ENCODE assay signal across 20 cellular contexts in genomic region chr16:79587897-79588296, GRCh38.
"Had no signal": no experiment of that assay in that cellular context is flagged by ENCODE, and none has a peak within 500 bp of the region (broad histone marks: within the 10 kb centered on the region; RNA-seq: fewer than 3 reads in every experiment).

No MANE protein-coding gene starts in this region.

- DNase-seq: activated CD4-positive, alpha-beta T cell treated with anti-CD3 and anti-CD28 coated beads for 4 hours; activated CD8-positive, alpha-beta T cell treated with anti-CD3 and anti-CD28 coated beads for 36 hours; activated effector memory CD4-positive, alpha-beta T cell treated with Interleukin-2 at 50 U/mL for 16 hours; activated T-cell treated with anti-CD3 and anti-CD28 coated beads, Interleukin-2, amount 50 U/mL, for 4 hours; adrenal gland; erythroblast; islet precursor cell; left ventricle myocardium inferior; mesenchymal stem cell; natural killer cell; posterior cingulate gyrus; right cardiac atrium; stimulated activated CD4-positive, alpha-beta T cell treated with anti-CD3 and anti-CD28 coated beads, Interleukin-4, amount 100 ng/mL, for 4 hours; stimulated activated CD8-positive, alpha-beta memory T cell treated with anti-CD3 and anti-CD28 coated beads, Interleukin-4, amount 100 ng/mL, for 48 hours; stimulated activated naive CD4-positive, alpha-beta T cell treated with Interleukin-2 at 50 U/mL for 16 hours; substantia nigra; transverse colon had no signal

- H3K27ac ChIP-seq: adrenal gland, cardiac muscle cell, left ventricle myocardium inferior, neutrophil, transverse colon had no signal

- H3K27me3 ChIP-seq: adrenal gland had no signal

- ATAC-seq: activated CD8-positive, alpha-beta T cell treated with anti-CD3 and anti-CD28 coated beads for 36 hours; activated T-cell treated with anti-CD3 and anti-CD28 coated beads, Interleukin-2, amount 50 U/mL, for 4 hours; natural killer cell; right cardiac atrium had no signal

- H3K4me3 ChIP-seq: adrenal gland, cardiac muscle cell, left ventricle myocardium inferior, smooth muscle cell, transverse colon had no signal

- H3K9me3 ChIP-seq: adrenal gland, left ventricle myocardium inferior, neutrophil, transverse colon had no signal

- H3K36me3 ChIP-seq: adrenal gland, cardiac muscle cell, left ventricle myocardium inferior, neutrophil, transverse colon had no signal
